8 cellular contexts compared by ENCODE assay signal in the genomic region with DNA sequence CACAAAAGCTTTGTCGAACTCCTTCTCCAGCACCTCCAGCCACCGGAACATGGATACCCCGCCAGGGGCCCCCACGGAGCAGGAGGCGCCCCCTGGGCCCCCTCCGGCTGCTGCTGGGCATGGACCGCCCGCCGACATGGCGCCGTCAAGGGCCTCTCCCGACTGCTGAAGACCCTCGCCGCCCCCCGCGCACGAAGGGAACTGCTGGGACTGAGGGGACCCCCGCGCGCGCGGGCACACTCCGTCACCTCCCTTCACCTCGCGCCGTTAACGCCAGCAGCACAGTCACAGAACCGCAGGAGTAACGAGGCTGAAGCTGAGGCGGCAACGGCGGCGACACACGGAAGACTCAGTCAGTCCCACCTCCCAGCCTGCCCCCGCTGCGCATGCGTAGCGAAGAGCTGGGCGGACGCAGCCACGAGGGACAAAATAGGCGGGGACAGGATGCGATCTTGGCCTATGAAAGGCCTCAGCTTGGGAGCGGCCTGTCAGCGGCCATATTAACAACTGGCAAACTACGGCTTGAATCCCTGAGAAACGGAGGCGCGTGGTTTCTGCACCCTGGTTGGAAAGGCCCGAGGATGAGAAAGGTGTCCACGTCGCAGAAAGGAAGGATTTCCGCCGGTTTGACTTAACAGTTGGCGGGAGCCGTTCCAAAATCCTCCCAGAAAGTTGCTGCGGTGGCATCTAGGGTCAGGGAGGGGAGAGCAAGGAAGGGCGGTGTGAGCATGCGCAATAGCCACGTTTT.
DNase-seq lines count a peak whose midpoint lies in the region; ATAC-seq and TF ChIP-seq lines count a peak whose summit lies in the region.

A gene (minus strand): TSS at position 361 of the 748 bp plus-strand sequence. CDS start 223 bp downstream, at position 138.

- H3K36me3 Mint-ChIP-seq in central memory CD8-positive, alpha-beta T cell (ENCODE audit: insufficient read depth) = peaks cover 22% of the 10 kb centered on the region

- in situ Hi-C loops in GM18951 (cut with MboI; ENCODE audit: low sequenced_read_pairs, unreplicated experiment) = no loop called here

- H3K4me1 Mint-ChIP-seq in central memory CD8-positive, alpha-beta T cell = peaks cover 37% of the 10 kb centered on the region

- peak; percentile 89 for ATAC-seq in HG03196 (IDR thresholded peaks at IDR 0.05; ENCODE audit: unreplicated experiment)
- ATAC-seq in central memory CD8-positive, alpha-beta T cell (replicated peaks; ENCODE audit: extremely low read depth, poor library complexity, severe bottlenecking) = peak; percentile 97

- TF ChIP-seq CTCF in AG09309 (IDR thresholded peaks at IDR 0.05; ENCODE audit: control insufficient read depth, insufficient read depth, low read depth, low read length, missing control alignments) = peak; percentile 21

- H3K4me3 ChIP-seq in AG09309 (ENCODE audit: control insufficient read depth, low read depth, low read length) = peak within 1 kb of the TSS; percentile 88

- H3K9me3 Mint-ChIP-seq in central memory CD8-positive, alpha-beta T cell = no peaks in the 10 kb centered on the region

- peak; percentile 95 for DNase-seq in AG09309 (ENCODE audit: low read depth)
- DNase-seq in NCI-H345 (lab: John Stamatoyannopoulos, UW) = peak; percentile 99
- DNase-seq in activated CD4-positive, CD25-positive, alpha-beta regulatory T cell (lab: John Stamatoyannopoulos, UW) = peak; percentile 77 to 89 (median 86)
- peak; percentile 78 to 93 for DNase-seq in central memory CD8-positive, alpha-beta T cell (ENCODE audit: low spot score in 2 of 2)
- DNase-seq in iris pigment epithelial cell (ENCODE audit: low read depth) = peak; percentile 98
- DNase-seq in stimulated activated CD4-positive, alpha-beta T cell treated with anti-CD3 and anti-CD28 coated beads, Interleukin-12 subunit alpha, Interleukin-12 subunit beta, amount 100 ng/mL, for 24 hours (ENCODE audit: low read depth in 2 of 2) = peak; percentile 87 to 90

- H3K27ac Mint-ChIP-seq in central memory CD8-positive, alpha-beta T cell (ENCODE audit: low read depth) = peak within 1 kb of the TSS; percentile 91

- peaks cover 11% of the 10 kb centered on the region for H3K27me3 Mint-ChIP-seq in central memory CD8-positive, alpha-beta T cell

- TF ChIP-seq POLR2A in GM18951 (IDR thresholded peaks at IDR 0.05; ENCODE audit: extremely low read depth, insufficient read depth, insufficient read length) = peak; percentile 94

- peak within 1 kb of the TSS; percentile 97 for H3K4me3 Mint-ChIP-seq in central memory CD8-positive, alpha-beta T cell

Comparison
In these comparisons a context has a peak if more than half of its experiments do, and no peak if none do; other contexts are left out.
1. Peak in every context shown above with its lines: DNase-seq, ATAC-seq and H3K4me3 ChIP-seq.